17 cellular contexts compared by ENCODE assay signal in the genomic region with DNA sequence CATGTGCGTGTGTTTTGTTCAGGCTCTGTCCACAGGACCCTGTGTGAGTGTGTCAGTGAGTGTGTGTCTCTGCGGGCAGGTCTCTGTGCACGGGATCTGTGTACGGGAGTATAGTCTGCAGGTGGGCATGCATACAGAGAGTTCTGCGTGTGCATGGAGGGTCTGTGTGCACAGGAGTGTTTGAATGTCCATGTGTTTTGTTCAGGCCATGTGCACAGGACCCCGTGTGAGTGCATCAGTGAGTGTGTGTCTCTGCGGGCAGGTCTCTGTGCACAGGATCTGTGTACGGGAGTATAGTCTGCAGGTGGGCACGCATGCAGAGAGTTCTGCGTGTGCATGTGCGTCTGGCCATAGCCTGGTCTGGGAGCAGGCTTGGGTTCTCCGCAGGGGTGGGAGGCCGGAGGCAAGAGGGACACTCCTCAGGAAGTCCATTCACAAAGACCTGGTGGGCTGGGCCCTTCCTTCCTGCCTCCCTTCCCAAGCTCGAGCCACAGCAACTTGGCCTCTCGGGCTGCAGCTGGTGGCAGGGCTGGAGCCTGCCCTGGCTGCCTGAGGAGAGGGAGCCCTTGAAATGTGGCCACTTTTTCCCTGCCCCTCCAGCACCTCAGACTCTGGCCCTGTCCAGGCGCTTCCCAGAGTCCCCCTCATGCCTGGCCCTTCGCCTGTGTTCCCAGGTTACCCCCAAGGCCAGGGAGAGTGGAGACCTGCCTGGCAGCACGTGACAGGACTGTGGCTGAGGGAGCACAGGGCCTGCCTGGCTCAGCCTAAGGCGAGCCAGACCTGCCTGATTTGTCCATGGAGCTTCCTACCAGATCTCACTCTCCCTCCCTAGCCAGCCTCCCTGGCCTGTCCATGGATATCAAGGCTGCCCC. TPM values are rescaled to one million over a fixed set of nuclear protein-coding genes. Genes with fewer than 3 reads are reported as not detected.
DNase-seq lines count a peak whose midpoint lies in the region; ATAC-seq and TF ChIP-seq lines count a peak whose summit lies in the region.
"Had no signal": no experiment of that assay in that cellular context is flagged by ENCODE, and none has a peak within 500 bp of the region (broad histone marks: within the 10 kb centered on the region; RNA-seq: fewer than 3 reads in every experiment).

No MANE protein-coding gene starts in this region.

- H3K27ac ChIP-seq in right lobe of liver = peak overlapping the region in 2 of 3 donors; percentile 27 to 36
- no peak overlapping the region for H3K27ac ChIP-seq in aorta (ENCODE audit: low read depth in 1 of 2, low read length in 2 of 2)

- no peaks in the 10 kb centered on the region for H3K9me3 ChIP-seq in right lobe of liver
- no peaks in the 10 kb centered on the region for H3K9me3 ChIP-seq in aorta (ENCODE audit: control insufficient read depth, low read length)

- no peak overlapping the region for H3K4me3 Mint-ChIP-seq in natural killer cell treated with Interleukin-12 subunit alpha and Interleukin-12 subunit beta and Interleukin-15 and Interleukin-18, amount 100 ng/mL, for 72 hours
- H3K4me3 Mint-ChIP-seq in natural killer cell = no peak overlapping the region
- no peak overlapping the region for H3K4me3 Mint-ChIP-seq in stimulated activated naive CD8-positive, alpha-beta T cell treated with anti-CD3 and anti-CD28 coated beads, Interleukin-15, amount 100 ng/mL, for 72 hours
- H3K4me3 Mint-ChIP-seq: activated T-cell treated with anti-CD3 and anti-CD28 coated beads, Interleukin-2, amount 50 U/mL, for 24 hours; endodermal cell; mesothelial cell of epicardium had no signal

- TF ChIP-seq POLR2A in right lobe of liver (IDR thresholded peaks at IDR 0.05) = no peak

- peak; percentile 2 to 20 for ATAC-seq in natural killer cell treated with Interleukin-12 subunit alpha and Interleukin-12 subunit beta and Interleukin-15 and Interleukin-18, amount 100 ng/mL, for 72 hours
- no peak for ATAC-seq in natural killer cell
- ATAC-seq in right lobe of liver = peak; percentile 26 to 70 (median 60)
- ATAC-seq in aorta (ENCODE audit: low FRiP score) = peak; percentile 62
- no peak for ATAC-seq in stimulated activated naive CD8-positive, alpha-beta T cell treated with anti-CD3 and anti-CD28 coated beads, Interleukin-15, amount 100 ng/mL, for 72 hours
- ATAC-seq: GM12878 had no signal

- H3K4me3 ChIP-seq in right lobe of liver = no peak overlapping the region
- no peak overlapping the region for H3K4me3 ChIP-seq in aorta (ENCODE audit: low read length in 2 of 2)
- H3K4me3 ChIP-seq: GM12878 had no signal

- no peak overlapping the region for H3K27ac Mint-ChIP-seq in natural killer cell treated with Interleukin-12 subunit alpha and Interleukin-12 subunit beta and Interleukin-15 and Interleukin-18, amount 100 ng/mL, for 72 hours
- H3K27ac Mint-ChIP-seq in natural killer cell = no peak overlapping the region
- H3K27ac Mint-ChIP-seq in stimulated activated naive CD8-positive, alpha-beta T cell treated with anti-CD3 and anti-CD28 coated beads, Interleukin-15, amount 100 ng/mL, for 72 hours = peak overlapping the region in 1 of 2 donors; percentile 45
- H3K27ac Mint-ChIP-seq: activated T-cell treated with anti-CD3 and anti-CD28 coated beads, Interleukin-2, amount 50 U/mL, for 24 hours; endodermal cell; mesothelial cell of epicardium had no signal

- no peak for TF ChIP-seq CTCF in natural killer cell (IDR thresholded peaks at IDR 0.05)
- TF ChIP-seq CTCF in right lobe of liver (IDR thresholded peaks at IDR 0.05) = no peak

- H3K4me1 ChIP-seq in right lobe of liver = peaks cover 0 to 37% (median 6%) of the 10 kb centered on the region in 4 donors
- H3K4me1 ChIP-seq in aorta (ENCODE audit: control insufficient read depth in 1 of 2, insufficient read depth in 2 of 2, low read length in 2 of 2) = no peaks in the 10 kb centered on the region

- WGBS in right lobe of liver (ENCODE audit: insufficient coverage, low coverage, low lambda C conversion rate, missing lambda C conversion rate) = 64% methylated on average over 4 of the region's 19 CpGs
- WGBS in aorta, 2 donors = 82 to 86% methylated on average over 19 of the region's 19 CpGs

- no peaks in the 10 kb centered on the region for H3K27me3 ChIP-seq in right lobe of liver
- H3K27me3 ChIP-seq in aorta (ENCODE audit: control insufficient read depth in 1 of 2, insufficient read depth in 2 of 2, low read length in 1 of 2) = no peaks in the 10 kb centered on the region

- H3K36me3 Mint-ChIP-seq in natural killer cell treated with Interleukin-12 subunit alpha and Interleukin-12 subunit beta and Interleukin-15 and Interleukin-18, amount 100 ng/mL, for 72 hours = no peaks in the 10 kb centered on the region
- no peaks in the 10 kb centered on the region for H3K36me3 Mint-ChIP-seq in natural killer cell

- peaks cover 0 to 6% of the 10 kb centered on the region in 2 donors for H3K27me3 Mint-ChIP-seq in natural killer cell treated with Interleukin-12 subunit alpha and Interleukin-12 subunit beta and Interleukin-15 and Interleukin-18, amount 100 ng/mL, for 72 hours
- peaks cover 0 to 3% of the 10 kb centered on the region in 2 donors for H3K27me3 Mint-ChIP-seq in natural killer cell (ENCODE audit: low read depth in 2 of 2)
- peaks cover 9% of the 10 kb centered on the region for H3K27me3 Mint-ChIP-seq in stimulated activated naive CD8-positive, alpha-beta T cell treated with anti-CD3 and anti-CD28 coated beads, Interleukin-15, amount 100 ng/mL, for 72 hours

- no peaks in the 10 kb centered on the region for H3K4me1 Mint-ChIP-seq in natural killer cell treated with Interleukin-12 subunit alpha and Interleukin-12 subunit beta and Interleukin-15 and Interleukin-18, amount 100 ng/mL, for 72 hours (ENCODE audit: low read depth in 2 of 2)
- H3K4me1 Mint-ChIP-seq in natural killer cell = peaks cover 0 to 2% of the 10 kb centered on the region in 2 donors
- no peaks in the 10 kb centered on the region for H3K4me1 Mint-ChIP-seq in stimulated activated naive CD8-positive, alpha-beta T cell treated with anti-CD3 and anti-CD28 coated beads, Interleukin-15, amount 100 ng/mL, for 72 hours

- intact Hi-C loops in natural killer cell (cut with micrococcal nuclease) = no loop called here
- intact Hi-C loops in right lobe of liver (cut with DNase I) = no loop called here
- intact Hi-C loops in aorta (cut with DNase I) = no loop called here

- no peaks in the 10 kb centered on the region for H3K36me3 ChIP-seq in right lobe of liver
- H3K36me3 ChIP-seq in aorta (ENCODE audit: control insufficient read depth in 1 of 2, insufficient read depth in 2 of 2, low read length in 1 of 2) = no peaks in the 10 kb centered on the region

- no peak for DNase-seq in natural killer cell treated with Interleukin-12 subunit alpha and Interleukin-12 subunit beta and Interleukin-15 and Interleukin-18, amount 100 ng/mL, for 72 hours (ENCODE audit: low spot score)
- DNase-seq in natural killer cell (no peak), right lobe of liver (no peak), aorta (peak in 1 of 2 donors; percentile 36), DMS79 (lab: John Stamatoyannopoulos, UW) (no peak)
- DNase-seq in stimulated activated naive CD8-positive, alpha-beta T cell treated with anti-CD3 and anti-CD28 coated beads, Interleukin-15, amount 100 ng/mL, for 72 hours = no peak
- DNase-seq: activated T-cell treated with anti-CD3 and anti-CD28 coated beads, Interleukin-2, amount 50 U/mL, for 24 hours; anterior cingulate cortex; endodermal cell; hippocampal formation; NCI-H1092 treated with DMSO at 0.1 percent for 48 hours; SHP77 treated with DMSO at 0.1 percent for 48 hours had no signal

- H3K9me3 Mint-ChIP-seq in natural killer cell treated with Interleukin-12 subunit alpha and Interleukin-12 subunit beta and Interleukin-15 and Interleukin-18, amount 100 ng/mL, for 72 hours = no peaks in the 10 kb centered on the region
- H3K9me3 Mint-ChIP-seq in natural killer cell = no peaks in the 10 kb centered on the region
- no peaks in the 10 kb centered on the region for H3K9me3 Mint-ChIP-seq in stimulated activated naive CD8-positive, alpha-beta T cell treated with anti-CD3 and anti-CD28 coated beads, Interleukin-15, amount 100 ng/mL, for 72 hours
- H3K9me3 Mint-ChIP-seq: activated T-cell treated with anti-CD3 and anti-CD28 coated beads, Interleukin-2, amount 50 U/mL, for 24 hours; endodermal cell; mesothelial cell of epicardium had no signal

RNA-seq across cellular contexts. Expression of gene HSPA12B, which starts 6.8 kb away (rescaled TPM):
- not detected for total RNA-seq in natural killer cell treated with Interleukin-12 subunit alpha and Interleukin-12 subunit beta and Interleukin-15 and Interleukin-18, amount 100 ng/mL, for 72 hours
- total RNA-seq in natural killer cell (not detected), right lobe of liver (1 to 10 TPM in 3 of 6 experiments, under 1 TPM in 3; 0.46 to 2.2 (median 0.97) TPM), aorta (10 to 100 TPM; 10.8 to 21.2 TPM)
- 1 to 10 TPM in 1 of 2 donors, under 1 TPM in 1; 0.25 to 2.3 TPM for polyA plus RNA-seq in aorta
- total RNA-seq: GM12878, NCI-H460 had no signal

RNA-seq across cellular contexts. Expression of gene SIGLEC1, which starts 26.9 kb away (rescaled TPM):
- under 1 TPM in 1 of 2 donors, not detected in 1; 0.08 TPM for total RNA-seq in natural killer cell treated with Interleukin-12 subunit alpha and Interleukin-12 subunit beta and Interleukin-15 and Interleukin-18, amount 100 ng/mL, for 72 hours
- total RNA-seq in natural killer cell = under 1 TPM; 0.09 to 0.36 (median 0.30) TPM
- 10 to 100 TPM in 2 of 6 experiments, 1 to 10 TPM in 4; 2.6 to 13.9 (median 5.7) TPM for total RNA-seq in right lobe of liver
- total RNA-seq in aorta = 10 to 100 TPM; 16.8 to 55.8 TPM
- polyA plus RNA-seq in aorta = 1 to 10 TPM; 2.8 to 4.5 TPM
- total RNA-seq: endodermal cell, H4, NCI-H460 had no signal
- polyA plus RNA-seq: GM12878 had no signal

RNA-seq across cellular contexts. Expression of gene ADISSP, which starts 28.3 kb away (rescaled TPM):
- total RNA-seq in natural killer cell treated with Interleukin-12 subunit alpha and Interleukin-12 subunit beta and Interleukin-15 and Interleukin-18, amount 100 ng/mL, for 72 hours = 10 to 100 TPM; 29.5 to 89.2 TPM
- total RNA-seq in natural killer cell = 10 to 100 TPM; 10.1 to 13.5 (median 12.3) TPM
- 10 to 100 TPM in 3 of 6 experiments, 1 to 10 TPM in 3; 9.6 to 11.7 (median 9.9) TPM for total RNA-seq in right lobe of liver
- total RNA-seq in aorta = 10 to 100 TPM; 13.9 to 21.1 TPM
- polyA plus RNA-seq in aorta = 10 to 100 TPM in 1 of 2 donors, 1 to 10 TPM in 1; 8.5 to 14.0 TPM

RNA-seq across cellular contexts. Expression of gene SPEF1, which starts 42.0 kb away (rescaled TPM):
- total RNA-seq in natural killer cell treated with Interleukin-12 subunit alpha and Interleukin-12 subunit beta and Interleukin-15 and Interleukin-18, amount 100 ng/mL, for 72 hours = under 1 TPM; 0.24 to 0.36 TPM
- total RNA-seq in natural killer cell (under 1 TPM in 1 of 3 donors, not detected in 2; 0.23 TPM), right lobe of liver (not detected), aorta (not detected)
- under 1 TPM in 1 of 2 donors, not detected in 1; 0.90 TPM for polyA plus RNA-seq in aorta
- total RNA-seq: GM12878, H4, posterior vena cava had no signal

RNA-seq across cellular contexts. Expression of gene CENPB, which starts 47.2 kb away (rescaled TPM):
- 100 to 1,000 TPM in 1 of 2 donors, 10 to 100 TPM in 1; 75.4 to 118 TPM for total RNA-seq in natural killer cell treated with Interleukin-12 subunit alpha and Interleukin-12 subunit beta and Interleukin-15 and Interleukin-18, amount 100 ng/mL, for 72 hours
- 10 to 100 TPM; 46.7 to 62.6 (median 55.4) TPM for total RNA-seq in natural killer cell
- total RNA-seq in right lobe of liver = 10 to 100 TPM; 27.8 to 43.1 (median 31.6) TPM
- 10 to 100 TPM; 79.7 to 89.4 TPM for total RNA-seq in aorta
- 10 to 100 TPM; 44.7 to 86.8 TPM for polyA plus RNA-seq in aorta

Comparison
In these comparisons a context has a peak if more than half of its experiments do, and no peak if none do; other contexts are left out.
1. ATAC-seq: peak in natural killer cell treated with Interleukin-12 subunit alpha and Interleukin-12 subunit beta and Interleukin-15 and Interleukin-18, amount 100 ng/mL, for 72 hours (2 of 2), right lobe of liver (4 of 4) and aorta (single experiment); none in natural killer cell (0 of 3) and stimulated activated naive CD8-positive, alpha-beta T cell treated with anti-CD3 and anti-CD28 coated beads, Interleukin-15, amount 100 ng/mL, for 72 hours (single experiment).
2. H3K27ac ChIP-seq: peak in right lobe of liver (2 of 3); none in aorta (0 of 2).